ENCODE assay signal across 13 cellular contexts in the genomic region with DNA sequence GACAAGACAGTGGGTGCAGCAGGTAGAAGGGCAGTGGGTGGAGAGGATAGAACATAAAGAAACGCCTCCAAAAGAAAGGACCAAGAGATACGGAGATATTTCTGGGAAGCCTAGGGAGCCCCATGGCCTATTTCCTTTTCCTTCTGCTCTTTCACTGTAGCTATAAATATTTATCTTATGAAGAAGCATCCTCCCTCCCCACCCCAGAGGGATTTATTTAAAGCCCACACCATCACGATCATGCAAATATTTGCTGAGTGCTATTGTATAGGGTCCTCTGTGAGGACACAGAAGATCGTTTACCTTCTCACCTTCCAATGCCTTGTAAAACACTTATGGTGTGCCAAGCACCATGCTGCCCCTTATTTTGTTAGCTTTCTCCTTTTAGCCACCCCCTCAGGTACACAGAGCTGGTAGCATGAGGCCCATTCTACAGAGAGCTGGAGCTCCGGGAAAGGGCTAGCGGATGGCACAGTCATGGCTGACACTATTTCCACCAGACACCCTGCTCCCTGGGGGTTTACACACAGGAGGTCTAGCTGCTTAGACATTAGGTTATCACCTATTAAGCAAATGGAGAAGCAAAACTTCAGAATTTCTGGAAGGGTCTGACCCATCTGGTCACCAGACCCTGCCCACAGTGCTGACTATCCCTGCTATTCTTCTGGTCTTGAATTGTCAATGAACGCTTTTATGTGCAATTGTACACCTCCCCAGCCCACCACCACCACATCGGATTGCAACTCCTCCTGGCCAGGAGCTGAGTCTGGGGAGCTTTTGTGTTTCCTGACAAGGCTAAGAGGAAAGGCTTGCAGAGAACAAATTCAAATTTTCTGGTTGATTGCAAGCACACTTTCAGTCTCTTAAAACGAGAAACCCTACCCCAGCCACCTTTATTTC.
DNase-seq lines count a peak whose midpoint lies in the region; ATAC-seq, FAIRE-seq and TF ChIP-seq lines count a peak whose summit lies in the region.
"Had no signal": no experiment of that assay in that cellular context is flagged by ENCODE, and none has a peak within 500 bp of the region (broad histone marks: within the 10 kb centered on the region; RNA-seq: fewer than 3 reads in every experiment).

No MANE protein-coding gene starts in this region.

- H3K4me3 ChIP-seq in endothelial cell of umbilical vein (replicated peaks in 1 of 3; ENCODE audit: insufficient read depth in 1 of 3, low read depth in 1 of 3, low read length in 3 of 3), result no peak overlapping the region

- H3K4me2 ChIP-seq in endothelial cell of umbilical vein (ENCODE audit: insufficient read depth, low read length), result no peak overlapping the region

- DNase-seq in DMS53 treated with DMSO at 0.1 percent for 48 hours (lab: John Stamatoyannopoulos, UW; ENCODE audit: unreplicated experiment) (peak; percentile 39), NCI-H526 (lab: John Stamatoyannopoulos, UW) (peak; percentile 85 to 89), endothelial cell of umbilical vein (ENCODE audit: low read depth, low spot score) (no peak), retina (peak; percentile 49), T-cell (no peak), hepatic stellate cell (ENCODE audit: low spot score) (no peak), immature natural killer cell (no peak)
- DNase-seq: activated CD4-positive, alpha-beta T cell treated with anti-CD3 and anti-CD28 coated beads, Interleukin-2, amount 50 U/mL, for 1 hour; activated naive CD8-positive, alpha-beta T cell treated with anti-CD3 and anti-CD28 coated beads, Interleukin-2, amount 10 ng/mL, durations not matched to agents 7 days and 5 days; DND-41; NCI-H1694 treated with DMSO at 0.1 percent for 48 hours had no signal

- no peak for FAIRE-seq in endothelial cell of umbilical vein (lab: Jason Lieb, UNC)
- FAIRE-seq: small intestine had no signal

- no peaks in the 10 kb centered on the region for H3K9me3 ChIP-seq in endothelial cell of umbilical vein (replicated peaks; ENCODE audit: control insufficient read depth, insufficient read depth, low read length)

- H3K9ac ChIP-seq in endothelial cell of umbilical vein (replicated peaks; ENCODE audit: extremely low read depth, insufficient read depth, low read length), result no peak overlapping the region

- POLR2A ChIA-PET in endothelial cell of umbilical vein (lab: Charles Lee) (interaction anchor here (1.0 kb wide), 1 partner anchor 124 kb away, joined by 3 read pairs; no protein-coding TSS in a partner anchor), T-cell (lab: Charles Lee) (no interaction called here)

- ATAC-seq in T-cell (replicated peaks in 1 of 4) (no peak), HG02852 (IDR thresholded peaks at IDR 0.05; ENCODE audit: unreplicated experiment) (no peak)

- CTCF ChIA-PET in endothelial cell of umbilical vein (lab: Charles Lee) (interaction anchor here (1.1 to 2.3 kb wide), 6 partner anchors 9 to 92 kb away, joined by 3 to 5 read pairs (median 4); a partner anchor contains a TSS), T-cell (lab: Charles Lee) (interaction anchor here in 1 of 2 donors (1.3 kb wide), 1 partner anchor 18 kb away, joined by 3 read pairs; no protein-coding TSS in a partner anchor)

- no peaks in the 10 kb centered on the region for H3K36me3 ChIP-seq in endothelial cell of umbilical vein (ENCODE audit: control insufficient read depth in 2 of 2, extremely low read depth in 1 of 2, insufficient read depth in 2 of 2, low read length in 2 of 2)

- no peak for TF ChIP-seq POLR2A in endothelial cell of umbilical vein (IDR thresholded peaks at IDR 0.05; ENCODE audit: low read depth, low read length)

- no peak overlapping the region for H3K4me3 Mint-ChIP-seq in T-cell
- no peak overlapping the region for H3K4me3 Mint-ChIP-seq in immature natural killer cell
- H3K4me3 Mint-ChIP-seq: activated naive CD8-positive, alpha-beta T cell treated with anti-CD3 and anti-CD28 coated beads, Interleukin-2, amount 10 ng/mL, durations not matched to agents 7 days and 5 days had no signal

- H3K9me1 ChIP-seq in endothelial cell of umbilical vein (replicated peaks; ENCODE audit: control insufficient read depth, extremely low read depth, insufficient read depth, low read length), result no peaks in the 10 kb centered on the region

- H3K27ac Mint-ChIP-seq in T-cell (no peak overlapping the region), immature natural killer cell (no peak overlapping the region)
- H3K27ac Mint-ChIP-seq: activated naive CD8-positive, alpha-beta T cell treated with anti-CD3 and anti-CD28 coated beads, Interleukin-2, amount 10 ng/mL, durations not matched to agents 7 days and 5 days had no signal

- no peaks in the 10 kb centered on the region for H3K27me3 ChIP-seq in endothelial cell of umbilical vein (ENCODE audit: control insufficient read depth in 2 of 2, insufficient read depth in 2 of 2, low read length in 2 of 2)

- H3K36me3 Mint-ChIP-seq in T-cell (no peaks in the 10 kb centered on the region), immature natural killer cell (no peaks in the 10 kb centered on the region)
- H3K36me3 Mint-ChIP-seq: activated naive CD8-positive, alpha-beta T cell treated with anti-CD3 and anti-CD28 coated beads, Interleukin-2, amount 10 ng/mL, durations not matched to agents 7 days and 5 days had no signal

- dilution Hi-C loops in endothelial cell of umbilical vein (cut with MboI; ENCODE audit: extremely low pct_ligation_motif_present, low sequenced_read_pairs), result no loop called here

- H3K9me3 Mint-ChIP-seq in T-cell (no peaks in the 10 kb centered on the region), immature natural killer cell (no peaks in the 10 kb centered on the region)
- H3K9me3 Mint-ChIP-seq: activated naive CD8-positive, alpha-beta T cell treated with anti-CD3 and anti-CD28 coated beads, Interleukin-2, amount 10 ng/mL, durations not matched to agents 7 days and 5 days had no signal

- peaks cover 35% of the 10 kb centered on the region for H3K4me1 ChIP-seq in endothelial cell of umbilical vein (ENCODE audit: control insufficient read depth, extremely low read depth, insufficient read depth, low read length)

- H3K4me1 Mint-ChIP-seq in T-cell, result peaks cover 0 to 3% (median 0%) of the 10 kb centered on the region in 3 donors
- H3K4me1 Mint-ChIP-seq in immature natural killer cell, result no peaks in the 10 kb centered on the region
- H3K4me1 Mint-ChIP-seq: activated naive CD8-positive, alpha-beta T cell treated with anti-CD3 and anti-CD28 coated beads, Interleukin-2, amount 10 ng/mL, durations not matched to agents 7 days and 5 days had no signal

- intact Hi-C loops in endothelial cell of umbilical vein (cut with micrococcal nuclease), result loop anchor here (1.0 kb wide), 2 partner anchors 77 to 91 kb away; no protein-coding TSS in a partner anchor

- no peaks in the 10 kb centered on the region for H3K27me3 Mint-ChIP-seq in T-cell
- peaks cover 0 to 2% (median 1%) of the 10 kb centered on the region in 3 donors for H3K27me3 Mint-ChIP-seq in immature natural killer cell (ENCODE audit: low read depth in 3 of 3)

- peak overlapping the region; percentile 23 for H2AFZ ChIP-seq in endothelial cell of umbilical vein (ENCODE audit: low read depth, low read length)

- no peaks in the 10 kb centered on the region for H3K79me2 ChIP-seq in endothelial cell of umbilical vein (ENCODE audit: control insufficient read depth, insufficient read depth, low read length)

- no peaks in the 10 kb centered on the region for H4K20me1 ChIP-seq in endothelial cell of umbilical vein (replicated peaks; ENCODE audit: control insufficient read depth, extremely low read depth, insufficient read depth, low read length)

- no peak overlapping the region for H3K27ac ChIP-seq in endothelial cell of umbilical vein (ENCODE audit: insufficient read depth, low read depth, low read length)

- no peak for TF ChIP-seq CTCF in endothelial cell of umbilical vein (IDR thresholded peaks at IDR 0.05; ENCODE audit: extremely low read depth in 1 of 2, insufficient read depth in 1 of 2, low read depth in 1 of 2, low read length in 2 of 2)

- no TSS peak for BruUV-seq in endothelial cell of umbilical vein (replicated peaks; lab: Mats Ljungman, UMichigan)

TF ChIP-seq in endothelial cell of umbilical vein, 7 proteins besides CTCF, POLR2A, EP300 and RAD21:
- TF ChIP-seq, protein P1, sequence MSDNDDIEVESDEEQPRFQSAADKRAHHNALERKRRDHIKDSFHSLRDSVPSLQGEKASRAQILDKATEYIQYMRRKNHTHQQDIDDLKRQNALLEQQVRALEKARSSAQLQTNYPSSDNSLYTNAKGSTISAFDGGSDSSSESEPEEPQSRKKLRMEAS (IDR thresholded peaks at IDR 0.05; ENCODE audit: insufficient read depth, insufficient read length), result no peak

Comparison
In these comparisons a context has a peak if more than half of its experiments do, and no peak if none do; other contexts are left out.
1. DNase-seq: peak in DMS53 treated with DMSO at 0.1 percent for 48 hours (single experiment), NCI-H526 (2 of 2) and retina (single experiment); none in endothelial cell of umbilical vein (single experiment), T-cell (0 of 34), hepatic stellate cell (single experiment) and immature natural killer cell (0 of 3).